ENCODE assay signal across 11 cellular contexts in genomic region chr22:19169002-19169946, GRCh38. TPM values are rescaled to one million over a fixed set of nuclear protein-coding genes. Genes with fewer than 3 reads are reported as not detected.
DNase-seq lines count a peak whose midpoint lies in the region; ATAC-seq, FAIRE-seq and TF ChIP-seq lines count a peak whose summit lies in the region.
"Had no signal": no experiment of that assay in that cellular context is flagged by ENCODE, and none has a peak within 500 bp of the region (broad histone marks: within the 10 kb centered on the region; RNA-seq: fewer than 3 reads in every experiment).

No MANE protein-coding gene starts in this region.

- H3K27ac Mint-ChIP-seq in activated naive CD4-positive, alpha-beta T cell treated with anti-CD3 and anti-CD28 coated beads for 36 hours, result no peak overlapping the region
- H3K27ac Mint-ChIP-seq in activated naive CD8-positive, alpha-beta T cell treated with anti-CD3 and anti-CD28 coated beads for 36 hours, result no peak overlapping the region

- ATAC-seq in thoracic aorta (ENCODE audit: insufficient number of reproducible peaks, low FRiP score, low read depth) (no peak), HG02852 (IDR thresholded peaks at IDR 0.05; ENCODE audit: unreplicated experiment) (no peak)

- peaks cover 40% of the 10 kb centered on the region for H3K27me3 Mint-ChIP-seq in activated naive CD4-positive, alpha-beta T cell treated with anti-CD3 and anti-CD28 coated beads for 36 hours (ENCODE audit: low read depth)
- H3K27me3 Mint-ChIP-seq in activated naive CD8-positive, alpha-beta T cell treated with anti-CD3 and anti-CD28 coated beads for 36 hours, result peaks cover 49% of the 10 kb centered on the region

- peak overlapping the region; percentile 48 for H3K4me3 Mint-ChIP-seq in activated naive CD4-positive, alpha-beta T cell treated with anti-CD3 and anti-CD28 coated beads for 36 hours
- peak overlapping the region; percentile 48 for H3K4me3 Mint-ChIP-seq in activated naive CD8-positive, alpha-beta T cell treated with anti-CD3 and anti-CD28 coated beads for 36 hours

- peaks cover 2 to 6% of the 10 kb centered on the region in 2 experiments for H3K36me3 ChIP-seq in keratinocyte (ENCODE audit: control insufficient read depth in 2 of 2, extremely low read depth in 1 of 2, insufficient read depth in 2 of 2, low read length in 2 of 2)
- no peaks in the 10 kb centered on the region for H3K36me3 ChIP-seq in thoracic aorta

- H3K9ac ChIP-seq in keratinocyte (ENCODE audit: control insufficient read depth, extremely low read depth, insufficient read depth, low read length), result peak overlapping the region; percentile 22

- no peak for DNase-seq in activated naive CD4-positive, alpha-beta T cell treated with anti-CD3 and anti-CD28 coated beads for 36 hours
- DNase-seq in activated naive CD4-positive, alpha-beta T cell treated with anti-CD3 and anti-CD28 coated beads, Interleukin-2, amount 50 U/mL, for 16 hours, result no peak
- no peak for DNase-seq in activated naive CD8-positive, alpha-beta T cell treated with anti-CD3 and anti-CD28 coated beads for 36 hours
- no peak for DNase-seq in keratinocyte (ENCODE audit: low read depth, low spot score)
- no peak for DNase-seq in thoracic aorta (ENCODE audit: low spot score)
- no peak for DNase-seq in SKM-1 treated with dmso at 0.1 percent for 144 hours (lab: John Stamatoyannopoulos, UW; ENCODE audit: unreplicated experiment)
- DNase-seq in anterior cingulate cortex (lab: John Stamatoyannopoulos, UW), result no peak
- DNase-seq: COR-L47, SHP77 had no signal

- H3K9me1 ChIP-seq in keratinocyte (ENCODE audit: control insufficient read depth, extremely low read depth, insufficient read depth, low read length), result peaks cover 8% of the 10 kb centered on the region

- no peak for FAIRE-seq in keratinocyte (lab: Jason Lieb, UNC)

- no peaks in the 10 kb centered on the region for H3K9me3 Mint-ChIP-seq in activated naive CD4-positive, alpha-beta T cell treated with anti-CD3 and anti-CD28 coated beads for 36 hours
- H3K9me3 Mint-ChIP-seq in activated naive CD8-positive, alpha-beta T cell treated with anti-CD3 and anti-CD28 coated beads for 36 hours, result no peaks in the 10 kb centered on the region

- H3K4me2 ChIP-seq in keratinocyte (ENCODE audit: control insufficient read depth, extremely low read depth, insufficient read depth, low read depth, low read length), result peak overlapping the region; percentile 71

- intact Hi-C loops in activated naive CD4-positive, alpha-beta T cell treated with anti-CD3 and anti-CD28 coated beads for 36 hours (cut with micrococcal nuclease), result no loop called here

- no peak for TF ChIP-seq CTCF in keratinocyte (optimal IDR thresholded peaks at IDR 0.05 in 1 of 3, IDR thresholded peaks at IDR 0.05 in 1 of 3, conservative IDR thresholded peaks at IDR 0.05 in 1 of 3; ENCODE audit: extremely low read depth in 1 of 3, insufficient read depth in 2 of 3, low read length in 3 of 3)
- TF ChIP-seq CTCF in thoracic aorta (IDR thresholded peaks at IDR 0.05), result no peak

- H4K20me1 ChIP-seq in keratinocyte (ENCODE audit: control insufficient read depth, extremely low read depth, insufficient read depth, low read length), result peaks cover 6% of the 10 kb centered on the region

- CTCF ChIA-PET in activated naive CD4-positive, alpha-beta T cell treated with anti-CD3 and anti-CD28 coated beads for 36 hours (lab: Charles Lee), result no interaction called here

- H3K4me1 Mint-ChIP-seq in activated naive CD4-positive, alpha-beta T cell treated with anti-CD3 and anti-CD28 coated beads for 36 hours (ENCODE audit: low read depth), result peaks cover 32% of the 10 kb centered on the region
- peaks cover 25% of the 10 kb centered on the region for H3K4me1 Mint-ChIP-seq in activated naive CD8-positive, alpha-beta T cell treated with anti-CD3 and anti-CD28 coated beads for 36 hours

- H3K9me3 ChIP-seq in keratinocyte (ENCODE audit: control insufficient read depth, low read depth, low read length) (no peaks in the 10 kb centered on the region), thoracic aorta (peaks cover 4% of the 10 kb centered on the region)

- H3K79me2 ChIP-seq in keratinocyte (ENCODE audit: control insufficient read depth, insufficient read depth, low read length), result peaks cover 27% of the 10 kb centered on the region

- peaks cover 4% of the 10 kb centered on the region for H3K36me3 Mint-ChIP-seq in activated naive CD4-positive, alpha-beta T cell treated with anti-CD3 and anti-CD28 coated beads for 36 hours (ENCODE audit: low read depth)
- peaks cover 15% of the 10 kb centered on the region for H3K36me3 Mint-ChIP-seq in activated naive CD8-positive, alpha-beta T cell treated with anti-CD3 and anti-CD28 coated beads for 36 hours

- H2AFZ ChIP-seq in keratinocyte (ENCODE audit: control insufficient read depth, low read length), result peak overlapping the region; percentile 30

- peak overlapping the region in 2 of 3 experiments; percentile 49 to 50 for H3K4me3 ChIP-seq in keratinocyte (ENCODE audit: control insufficient read depth in 2 of 3, extremely low read depth in 1 of 3, insufficient read depth in 2 of 3, low read depth in 1 of 3, low read length in 3 of 3)
- H3K4me3 ChIP-seq in thoracic aorta, result peak overlapping the region; percentile 64

- H3K27ac ChIP-seq in keratinocyte (ENCODE audit: control insufficient read depth, insufficient read depth, low read length) (no peak overlapping the region), thoracic aorta (no peak overlapping the region)

- dilution Hi-C loops in keratinocyte (cut with MboI; ENCODE audit: extremely low pct_ligation_motif_present, low sequenced_read_pairs), result no loop called here

- H3K4me1 ChIP-seq in keratinocyte (ENCODE audit: control insufficient read depth, extremely low read depth, insufficient read depth, low read length) (peaks cover 29% of the 10 kb centered on the region), thoracic aorta (ENCODE audit: control insufficient read depth in 1 of 2, low read depth in 2 of 2) (peaks cover 16 to 45% of the 10 kb centered on the region in 2 donors)

- H3K27me3 ChIP-seq in keratinocyte (ENCODE audit: control insufficient read depth, extremely low read depth, insufficient read depth, low read length) (peaks cover 39% of the 10 kb centered on the region), thoracic aorta (replicated peaks; ENCODE audit: insufficient read depth) (peaks cover 17% of the 10 kb centered on the region)

RNA-seq across cellular contexts. Expression of gene SLC25A1, which starts 9.3 kb away (rescaled TPM):
- total RNA-seq in activated naive CD4-positive, alpha-beta T cell treated with anti-CD3 and anti-CD28 coated beads for 36 hours, result 10 to 100 TPM; 54.0 to 58.4 TPM
- 10 to 100 TPM; 47.9 to 53.8 TPM for total RNA-seq in activated naive CD8-positive, alpha-beta T cell treated with anti-CD3 and anti-CD28 coated beads for 36 hours
- polyA plus RNA-seq in keratinocyte, result 27.7 to 61.6 TPM (median 37.2 TPM) in 3 replicates
- polyA plus RNA-seq in keratinocyte (2011; ENCODE audit: low read depth), result 11.9 TPM
- 36.3 and 86.3 TPM in 2 replicates for polyA plus RNA-seq in keratinocyte (2011; cell fraction: cytosol; rRNA removed)
- 35.0 and 40.1 TPM in 2 replicates for polyA plus RNA-seq in keratinocyte (2011; cell fraction: nucleus; rRNA removed)
- polyA plus RNA-seq in keratinocyte (2012; ENCODE audit: low replicate concordance), result 46.2 and 108 TPM in 2 replicates
- 41.3 to 114 TPM (median 57.3 TPM) in 3 replicates for polyA minus RNA-seq in keratinocyte
- polyA minus RNA-seq in keratinocyte (2011; cell fraction: cytosol; rRNA and poly(A)+ RNA removed), result 133 TPM
- polyA minus RNA-seq in keratinocyte (2011; cell fraction: nucleus; rRNA and poly(A)+ RNA removed), result 14.7 and 18.0 TPM in 2 replicates
- total RNA-seq in thoracic aorta, result 10 to 100 TPM; 26.2 to 65.1 TPM

RNA-seq across cellular contexts. Expression of gene GSC2, which starts 19.2 kb away (rescaled TPM):
- total RNA-seq in activated naive CD4-positive, alpha-beta T cell treated with anti-CD3 and anti-CD28 coated beads for 36 hours, result not detected
- not detected for total RNA-seq in activated naive CD8-positive, alpha-beta T cell treated with anti-CD3 and anti-CD28 coated beads for 36 hours
- polyA plus RNA-seq in keratinocyte, result not detected in 3 replicates
- polyA plus RNA-seq in keratinocyte (2011; ENCODE audit: low read depth), result not detected
- polyA plus RNA-seq in keratinocyte (2011; cell fraction: cytosol; rRNA removed), result not detected in 2 replicates
- polyA plus RNA-seq in keratinocyte (2011; cell fraction: nucleus; rRNA removed), result not detected in 2 replicates
- polyA plus RNA-seq in keratinocyte (2012; ENCODE audit: low replicate concordance), result not detected in 2 replicates
- polyA minus RNA-seq in keratinocyte, result not detected in 3 replicates
- not detected for polyA minus RNA-seq in keratinocyte (2011; cell fraction: cytosol; rRNA and poly(A)+ RNA removed)
- polyA minus RNA-seq in keratinocyte (2011; cell fraction: nucleus; rRNA and poly(A)+ RNA removed), result not detected in 2 replicates
- total RNA-seq in thoracic aorta, result not detected
- total RNA-seq: lung microvascular endothelial cell had no signal

RNA-seq across cellular contexts. Expression of gene ESS2, which starts 24.8 kb away (rescaled TPM):
- 10 to 100 TPM in 1 of 2 experiments, 1 to 10 TPM in 1; 9.9 to 11.0 TPM for total RNA-seq in activated naive CD4-positive, alpha-beta T cell treated with anti-CD3 and anti-CD28 coated beads for 36 hours
- total RNA-seq in activated naive CD8-positive, alpha-beta T cell treated with anti-CD3 and anti-CD28 coated beads for 36 hours, result 10 to 100 TPM; 16.8 to 18.0 TPM
- 10.0 to 16.5 TPM (median 10.7 TPM) in 3 replicates for polyA plus RNA-seq in keratinocyte
- 8.0 TPM for polyA plus RNA-seq in keratinocyte (2011; ENCODE audit: low read depth)
- polyA plus RNA-seq in keratinocyte (2011; cell fraction: cytosol; rRNA removed), result 6.2 and 13.5 TPM in 2 replicates
- polyA plus RNA-seq in keratinocyte (2011; cell fraction: nucleus; rRNA removed), result 13.5 and 17.6 TPM in 2 replicates
- 13.4 and 13.5 TPM in 2 replicates for polyA plus RNA-seq in keratinocyte (2012; ENCODE audit: low replicate concordance)
- 3.6 to 8.2 TPM (median 6.0 TPM) in 3 replicates for polyA minus RNA-seq in keratinocyte
- polyA minus RNA-seq in keratinocyte (2011; cell fraction: cytosol; rRNA and poly(A)+ RNA removed), result 9.8 TPM
- 4.6 and 8.5 TPM in 2 replicates for polyA minus RNA-seq in keratinocyte (2011; cell fraction: nucleus; rRNA and poly(A)+ RNA removed)
- total RNA-seq in thoracic aorta, result 10 to 100 TPM; 19.0 to 30.7 TPM

RNA-seq across cellular contexts. Expression of gene TSSK2, which starts 38.2 kb away (rescaled TPM):
- total RNA-seq in activated naive CD4-positive, alpha-beta T cell treated with anti-CD3 and anti-CD28 coated beads for 36 hours, result not detected
- not detected for total RNA-seq in activated naive CD8-positive, alpha-beta T cell treated with anti-CD3 and anti-CD28 coated beads for 36 hours
- polyA plus RNA-seq in keratinocyte, result not detected in 3 replicates
- not detected for polyA plus RNA-seq in keratinocyte (2011; ENCODE audit: low read depth)
- not detected in 2 replicates for polyA plus RNA-seq in keratinocyte (2011; cell fraction: cytosol; rRNA removed)
- polyA plus RNA-seq in keratinocyte (2011; cell fraction: nucleus; rRNA removed), result not detected in 2 replicates
- not detected in 2 replicates for polyA plus RNA-seq in keratinocyte (2012; ENCODE audit: low replicate concordance)
- not detected in 3 replicates for polyA minus RNA-seq in keratinocyte
- polyA minus RNA-seq in keratinocyte (2011; cell fraction: cytosol; rRNA and poly(A)+ RNA removed), result not detected
- not detected in 2 replicates for polyA minus RNA-seq in keratinocyte (2011; cell fraction: nucleus; rRNA and poly(A)+ RNA removed)
- total RNA-seq in thoracic aorta, result not detected
- total RNA-seq: lung microvascular endothelial cell had no signal

RNA-seq across cellular contexts. Expression of gene DGCR2, which starts 47.1 kb away (rescaled TPM):
- 10 to 100 TPM; 15.4 to 16.4 TPM for total RNA-seq in activated naive CD4-positive, alpha-beta T cell treated with anti-CD3 and anti-CD28 coated beads for 36 hours
- 10 to 100 TPM; 20.5 to 22.2 TPM for total RNA-seq in activated naive CD8-positive, alpha-beta T cell treated with anti-CD3 and anti-CD28 coated beads for 36 hours
- polyA plus RNA-seq in keratinocyte, result 23.2 to 67.6 TPM (median 34.1 TPM) in 3 replicates
- 16.6 TPM for polyA plus RNA-seq in keratinocyte (2011; ENCODE audit: low read depth)
- polyA plus RNA-seq in keratinocyte (2011; cell fraction: cytosol; rRNA removed), result 24.9 and 27.7 TPM in 2 replicates
- 124 and 131 TPM in 2 replicates for polyA plus RNA-seq in keratinocyte (2011; cell fraction: nucleus; rRNA removed)
- 49.5 and 56.8 TPM in 2 replicates for polyA plus RNA-seq in keratinocyte (2012; ENCODE audit: low replicate concordance)
- polyA minus RNA-seq in keratinocyte, result 60.2 to 164 TPM (median 66.0 TPM) in 3 replicates
- polyA minus RNA-seq in keratinocyte (2011; cell fraction: cytosol; rRNA and poly(A)+ RNA removed), result 57.0 TPM
- 105 and 156 TPM in 2 replicates for polyA minus RNA-seq in keratinocyte (2011; cell fraction: nucleus; rRNA and poly(A)+ RNA removed)
- 100 to 1,000 TPM in 1 of 2 donors, 10 to 100 TPM in 1; 42.1 to 105 TPM for total RNA-seq in thoracic aorta
